ENCODE assay signal across 14 cellular contexts in the genomic region with DNA sequence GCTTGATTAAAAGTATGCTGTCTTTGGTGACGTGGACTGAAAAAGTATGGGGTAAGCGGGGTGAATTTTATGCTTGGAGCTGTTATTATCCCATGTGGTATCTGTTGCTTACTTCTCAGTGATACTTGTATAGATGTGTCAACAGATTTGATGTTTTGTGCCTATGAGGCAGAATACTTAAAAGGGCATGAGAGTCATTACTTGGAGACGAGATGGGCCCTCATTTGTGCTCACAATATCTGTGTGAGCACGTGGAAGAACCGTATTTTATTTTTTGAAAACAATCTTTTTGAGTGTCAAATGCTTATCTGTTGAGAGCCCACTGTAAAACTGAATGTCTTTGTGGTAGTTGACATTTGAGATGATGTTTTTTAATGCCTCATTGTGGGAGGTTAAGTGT.
DNase-seq lines count a peak whose midpoint lies in the region; TF ChIP-seq lines count a peak whose summit lies in the region.
"Had no signal": no experiment of that assay in that cellular context is flagged by ENCODE, and none has a peak within 500 bp of the region (broad histone marks: within the 10 kb centered on the region; RNA-seq: fewer than 3 reads in every experiment).

No MANE protein-coding gene starts in this region.

- H3K27ac ChIP-seq in coronary artery, result no peak overlapping the region
- H3K27ac ChIP-seq: 22Rv1 had no signal

- no peak for TF ChIP-seq CTCF in coronary artery (IDR thresholded peaks at IDR 0.05)

- DNase-seq in DMS79 treated with DMSO at 0.1 percent for 48 hours (lab: John Stamatoyannopoulos, UW) (peak; percentile 49), DMS79 (lab: John Stamatoyannopoulos, UW) (no peak), NCI-H187 treated with DMSO at 0.1 percent for 48 hours (lab: John Stamatoyannopoulos, UW) (peak; percentile 82), fibroblast of peridontal ligament (ENCODE audit: extremely low read depth) (peak; percentile 30), HuH-7 (ENCODE audit: low spot score) (no peak), NCI-H2081 (lab: John Stamatoyannopoulos, UW) (no peak), coronary artery (ENCODE audit: low spot score) (no peak)
- DNase-seq: Caco-2; CD8-positive, alpha-beta T cell; DMS53; HFFc6 had no signal

- H3K4me3 ChIP-seq in coronary artery, result no peak overlapping the region
- H3K4me3 ChIP-seq: GM12878, HAP-1 had no signal

Comparison
In these comparisons a context has a peak if more than half of its experiments do, and no peak if none do; other contexts are left out.
1. DNase-seq: peak in DMS79 treated with DMSO at 0.1 percent for 48 hours (single experiment), NCI-H187 treated with DMSO at 0.1 percent for 48 hours (single experiment) and fibroblast of peridontal ligament (single experiment); none in DMS79 (single experiment), HuH-7 (single experiment), NCI-H2081 (0 of 2) and coronary artery (single experiment).